Comparison of ENCODE assay signal across 17 cellular contexts in the genomic region with DNA sequence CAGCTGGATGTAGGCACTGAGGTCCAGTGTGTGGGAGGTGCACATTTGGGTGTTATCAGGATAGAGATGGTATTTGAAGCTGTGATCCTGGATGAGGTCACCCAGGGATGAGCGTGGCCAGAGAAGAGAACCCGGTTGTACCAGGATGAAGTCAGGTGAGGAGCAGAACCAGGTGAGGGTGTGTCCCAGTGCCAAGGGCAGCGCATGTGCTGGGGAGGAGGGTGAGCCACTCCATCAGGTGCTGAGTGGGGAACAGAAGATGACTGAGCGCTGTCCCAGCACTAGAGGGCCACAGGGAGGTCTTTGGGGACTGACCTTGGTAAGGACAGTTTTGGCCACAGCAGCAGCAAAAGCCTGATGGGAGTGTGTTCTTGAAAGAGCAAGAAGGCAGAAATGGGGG. TPM values are rescaled to one million over a fixed set of nuclear protein-coding genes. Genes with fewer than 3 reads are reported as not detected.
DNase-seq lines count a peak whose midpoint lies in the region; ATAC-seq and TF ChIP-seq lines count a peak whose summit lies in the region.
"Had no signal": no experiment of that assay in that cellular context is flagged by ENCODE, and none has a peak within 500 bp of the region (broad histone marks: within the 10 kb centered on the region; RNA-seq: fewer than 3 reads in every experiment).

No MANE protein-coding gene starts in this region.

- H3K9ac ChIP-seq in BLaER1 treated with 17β-estradiol and CSF1 and Interleukin-3, amounts not matched to agents 10 nM and 100 nM: peak overlapping the region in 6 of 11 experiments; percentile 3 to 48 (median 27); a peak in 9 of 22 replicates

- no peak for DNase-seq in GM13977 (ENCODE audit: low spot score)
- DNase-seq in activated T-helper 1 cell treated with anti-CD3 and anti-CD28 coated beads, Interleukin-12 subunit alpha, Interleukin-12 subunit beta, Interleukin-2, Interleukin-4 antibody, amounts not matched to agents 30 ng/mL and 10 ng/mL and 1 ng/mL, durations not matched to agents 14 hours and 24 hours and 36 hours (ENCODE audit: low spot score): no peak
- DNase-seq in memory B cell (ENCODE audit: low spot score in 2 of 2): no peak
- no peak for DNase-seq in NCI-H2171 (lab: John Stamatoyannopoulos, UW)
- no peak for DNase-seq in NCI-H1092 treated with DMSO at 0.1 percent for 48 hours (lab: John Stamatoyannopoulos, UW)
- DNase-seq in KG1 (lab: John Stamatoyannopoulos, UW): no peak
- DNase-seq: activated CD4-positive, alpha-beta memory T cell treated with anti-CD3 and anti-CD28 coated beads, Interleukin-2, amount 10 ng/mL, durations not matched to agents 7 days and 5 days; activated effector memory CD4-positive, alpha-beta T cell treated with Interleukin-2 at 50 U/mL for 16 hours; brain microvascular endothelial cell; mucosa of descending colon; NCI-H510A; stomach; uterus had no signal

- peaks cover 0 to 4% (median 0%) of the 10 kb centered on the region in 11 experiments; a peak in 1 of 22 replicates for H4K20me1 ChIP-seq in BLaER1 treated with 17β-estradiol and CSF1 and Interleukin-3, amounts not matched to agents 10 nM and 100 nM

- peaks cover 35 to 41% (median 38%) of the 10 kb centered on the region in 10 experiments for H3K4me1 ChIP-seq in BLaER1 treated with 17β-estradiol and CSF1 and Interleukin-3, amounts not matched to agents 10 nM and 100 nM

- intact Hi-C loops in activated T-helper 1 cell treated with anti-CD3 and anti-CD28 coated beads, Interleukin-12 subunit alpha, Interleukin-12 subunit beta, Interleukin-2, Interleukin-4 antibody, amounts not matched to agents 30 ng/mL and 10 ng/mL and 1 ng/mL, durations not matched to agents 14 hours and 24 hours and 36 hours (cut with micrococcal nuclease): no loop called here

- H3K27me3 Mint-ChIP-seq in activated T-helper 1 cell treated with anti-CD3 and anti-CD28 coated beads, Interleukin-12 subunit alpha, Interleukin-12 subunit beta, Interleukin-2, Interleukin-4 antibody, amounts not matched to agents 30 ng/mL and 10 ng/mL and 1 ng/mL, durations not matched to agents 14 hours and 24 hours and 36 hours (ENCODE audit: insufficient read depth): peaks cover 2% of the 10 kb centered on the region
- H3K27me3 Mint-ChIP-seq in memory B cell: no peaks in the 10 kb centered on the region
- H3K27me3 Mint-ChIP-seq: activated CD4-positive, alpha-beta memory T cell treated with anti-CD3 and anti-CD28 coated beads, Interleukin-2, amount 10 ng/mL, durations not matched to agents 7 days and 5 days had no signal

- in situ Hi-C loops in GM13977 (cut with MboI; ENCODE audit: low pct_unique_long_range_greater_than_20kb, low sequenced_read_pairs, unreplicated experiment): no loop called here

- no peaks in the 10 kb centered on the region for H3K9me3 Mint-ChIP-seq in activated T-helper 1 cell treated with anti-CD3 and anti-CD28 coated beads, Interleukin-12 subunit alpha, Interleukin-12 subunit beta, Interleukin-2, Interleukin-4 antibody, amounts not matched to agents 30 ng/mL and 10 ng/mL and 1 ng/mL, durations not matched to agents 14 hours and 24 hours and 36 hours
- H3K9me3 Mint-ChIP-seq in memory B cell: no peaks in the 10 kb centered on the region
- H3K9me3 Mint-ChIP-seq: activated CD4-positive, alpha-beta memory T cell treated with anti-CD3 and anti-CD28 coated beads, Interleukin-2, amount 10 ng/mL, durations not matched to agents 7 days and 5 days had no signal

- ATAC-seq in memory B cell (ENCODE audit: low read depth) (no peak), HG03520 (IDR thresholded peaks at IDR 0.05; ENCODE audit: unreplicated experiment) (no peak)
- ATAC-seq: mucosa of descending colon had no signal

- peak overlapping the region; percentile 8 for H3K4me3 Mint-ChIP-seq in activated T-helper 1 cell treated with anti-CD3 and anti-CD28 coated beads, Interleukin-12 subunit alpha, Interleukin-12 subunit beta, Interleukin-2, Interleukin-4 antibody, amounts not matched to agents 30 ng/mL and 10 ng/mL and 1 ng/mL, durations not matched to agents 14 hours and 24 hours and 36 hours
- H3K4me3 Mint-ChIP-seq in memory B cell: no peak overlapping the region
- H3K4me3 Mint-ChIP-seq: activated CD4-positive, alpha-beta memory T cell treated with anti-CD3 and anti-CD28 coated beads, Interleukin-2, amount 10 ng/mL, durations not matched to agents 7 days and 5 days had no signal

- H3K4me1 Mint-ChIP-seq in activated T-helper 1 cell treated with anti-CD3 and anti-CD28 coated beads, Interleukin-12 subunit alpha, Interleukin-12 subunit beta, Interleukin-2, Interleukin-4 antibody, amounts not matched to agents 30 ng/mL and 10 ng/mL and 1 ng/mL, durations not matched to agents 14 hours and 24 hours and 36 hours (ENCODE audit: low read depth): peaks cover 22% of the 10 kb centered on the region
- peaks cover 21% of the 10 kb centered on the region for H3K4me1 Mint-ChIP-seq in memory B cell

- peaks cover 18% of the 10 kb centered on the region for H3K36me3 Mint-ChIP-seq in activated T-helper 1 cell treated with anti-CD3 and anti-CD28 coated beads, Interleukin-12 subunit alpha, Interleukin-12 subunit beta, Interleukin-2, Interleukin-4 antibody, amounts not matched to agents 30 ng/mL and 10 ng/mL and 1 ng/mL, durations not matched to agents 14 hours and 24 hours and 36 hours (ENCODE audit: low read depth)
- H3K36me3 Mint-ChIP-seq in memory B cell: peaks cover 5% of the 10 kb centered on the region

- H3K27me3 ChIP-seq in BLaER1 treated with 17β-estradiol and CSF1 and Interleukin-3, amounts not matched to agents 10 nM and 100 nM: no peaks in the 10 kb centered on the region
- H3K27me3 ChIP-seq: brain microvascular endothelial cell, hepatocyte, stomach, uterus had no signal

- peak overlapping the region in 1 of 11 experiments; percentile 11; a peak in 1 of 22 replicates for H3K27ac ChIP-seq in BLaER1 treated with 17β-estradiol and CSF1 and Interleukin-3, amounts not matched to agents 10 nM and 100 nM
- H3K27ac ChIP-seq: brain microvascular endothelial cell, hepatocyte, stomach, uterus had no signal

- H3K4me2 ChIP-seq in BLaER1 treated with 17β-estradiol and CSF1 and Interleukin-3, amounts not matched to agents 10 nM and 100 nM: peak overlapping the region; percentile 31 to 94 (median 84)
- H3K4me2 ChIP-seq: hepatocyte had no signal

- peak; percentile 3 for TF ChIP-seq CTCF in GM13977 (IDR thresholded peaks at IDR 0.05; ENCODE audit: extremely low read depth, insufficient read depth, missing control alignments)

- H3K27ac Mint-ChIP-seq in activated T-helper 1 cell treated with anti-CD3 and anti-CD28 coated beads, Interleukin-12 subunit alpha, Interleukin-12 subunit beta, Interleukin-2, Interleukin-4 antibody, amounts not matched to agents 30 ng/mL and 10 ng/mL and 1 ng/mL, durations not matched to agents 14 hours and 24 hours and 36 hours: no peak overlapping the region
- H3K27ac Mint-ChIP-seq in memory B cell: peak overlapping the region; percentile 39
- H3K27ac Mint-ChIP-seq: activated CD4-positive, alpha-beta memory T cell treated with anti-CD3 and anti-CD28 coated beads, Interleukin-2, amount 10 ng/mL, durations not matched to agents 7 days and 5 days had no signal

- peaks cover 20 to 45% (median 38%) of the 10 kb centered on the region in 11 experiments for H3K36me3 ChIP-seq in BLaER1 treated with 17β-estradiol and CSF1 and Interleukin-3, amounts not matched to agents 10 nM and 100 nM
- H3K36me3 ChIP-seq: brain microvascular endothelial cell, uterus had no signal

- H3K9me3 ChIP-seq in BLaER1 treated with 17β-estradiol and CSF1 and Interleukin-3, amounts not matched to agents 10 nM and 100 nM (replicated peaks in 1 of 11): no peaks in the 10 kb centered on the region
- H3K9me3 ChIP-seq: mucosa of descending colon, stomach, uterus had no signal

- H3K4me3 ChIP-seq in BLaER1 treated with 17β-estradiol and CSF1 and Interleukin-3, amounts not matched to agents 10 nM and 100 nM: no peak overlapping the region
- H3K4me3 ChIP-seq: hepatocyte, mucosa of descending colon, stomach, uterus had no signal

RNA-seq across cellular contexts. Expression of gene ARL2, which starts 2.7 kb away (rescaled TPM):
- total RNA-seq in activated T-helper 1 cell treated with anti-CD3 and anti-CD28 coated beads, Interleukin-12 subunit alpha, Interleukin-12 subunit beta, Interleukin-2, Interleukin-4 antibody, amounts not matched to agents 30 ng/mL and 10 ng/mL and 1 ng/mL, durations not matched to agents 14 hours and 24 hours and 36 hours: 67.3 and 71.2 TPM in 2 replicates

RNA-seq across cellular contexts. Expression of gene SNX15, which starts 10.5 kb away (rescaled TPM):
- 19.9 and 30.9 TPM in 2 replicates for total RNA-seq in activated T-helper 1 cell treated with anti-CD3 and anti-CD28 coated beads, Interleukin-12 subunit alpha, Interleukin-12 subunit beta, Interleukin-2, Interleukin-4 antibody, amounts not matched to agents 30 ng/mL and 10 ng/mL and 1 ng/mL, durations not matched to agents 14 hours and 24 hours and 36 hours

RNA-seq across cellular contexts. Expression of gene BATF2, which starts 19.9 kb away (rescaled TPM):
- not detected in 2 replicates for total RNA-seq in activated T-helper 1 cell treated with anti-CD3 and anti-CD28 coated beads, Interleukin-12 subunit alpha, Interleukin-12 subunit beta, Interleukin-2, Interleukin-4 antibody, amounts not matched to agents 30 ng/mL and 10 ng/mL and 1 ng/mL, durations not matched to agents 14 hours and 24 hours and 36 hours

RNA-seq across cellular contexts. Expression of gene SAC3D1, which starts 24.3 kb away (rescaled TPM):
- total RNA-seq in activated T-helper 1 cell treated with anti-CD3 and anti-CD28 coated beads, Interleukin-12 subunit alpha, Interleukin-12 subunit beta, Interleukin-2, Interleukin-4 antibody, amounts not matched to agents 30 ng/mL and 10 ng/mL and 1 ng/mL, durations not matched to agents 14 hours and 24 hours and 36 hours: 17.4 and 17.7 TPM in 2 replicates

RNA-seq across cellular contexts. Expression of gene NAALADL1, which starts 41.6 kb away (rescaled TPM):
- 11.5 and 12.7 TPM in 2 replicates for total RNA-seq in activated T-helper 1 cell treated with anti-CD3 and anti-CD28 coated beads, Interleukin-12 subunit alpha, Interleukin-12 subunit beta, Interleukin-2, Interleukin-4 antibody, amounts not matched to agents 30 ng/mL and 10 ng/mL and 1 ng/mL, durations not matched to agents 14 hours and 24 hours and 36 hours
- total RNA-seq: SK-MEL-5 had no signal
